27 cellular contexts compared by ENCODE assay signal in the genomic region with DNA sequence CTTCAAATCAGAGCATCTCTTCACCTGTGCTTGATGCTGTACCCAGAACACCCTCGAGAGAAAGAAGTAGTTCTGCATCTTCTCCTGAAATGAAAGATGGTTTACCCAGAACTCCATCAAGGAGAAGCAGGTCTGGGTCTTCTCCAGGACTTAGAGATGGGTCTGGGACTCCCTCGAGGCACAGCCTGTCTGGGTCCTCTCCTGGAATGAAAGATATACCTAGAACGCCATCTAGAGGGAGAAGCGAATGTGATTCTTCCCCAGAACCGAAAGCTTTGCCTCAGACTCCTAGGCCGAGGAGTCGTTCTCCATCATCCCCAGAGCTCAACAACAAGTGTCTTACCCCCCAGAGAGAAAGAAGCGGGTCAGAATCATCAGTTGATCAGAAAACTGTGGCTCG. TPM values are rescaled to one million over a fixed set of nuclear protein-coding genes. Genes with fewer than 3 reads are reported as not detected.
A peak's percentile ranks its signal among the peaks of the same experiment; 100 is the strongest.
DNase-seq lines count a peak whose midpoint lies in the region; ATAC-seq and TF ChIP-seq lines count a peak whose summit lies in the region.
"Had no signal": no experiment of that assay in that cellular context is flagged by ENCODE, and none has a peak within 500 bp of the region (broad histone marks: within the 10 kb centered on the region; RNA-seq: fewer than 3 reads in every experiment).

No MANE protein-coding gene starts in this region.

- no peak overlapping the region for H3K4me2 ChIP-seq in OCI-LY7 (ENCODE audit: low read length)

- CTCF ChIA-PET in OCI-LY7 (lab: Charles Lee; ENCODE audit: unreplicated experiment) = no interaction called here

- H3K4me1 ChIP-seq in OCI-LY7 (ENCODE audit: insufficient read depth, low read length, poor library complexity, severe bottlenecking) = no peaks in the 10 kb centered on the region

- H3K4me3 Mint-ChIP-seq in natural killer cell (no peak overlapping the region), chondrocyte (ENCODE audit: unreplicated experiment) (no peak overlapping the region)
- no peak overlapping the region for H3K4me3 Mint-ChIP-seq in natural killer cell treated with Interleukin-12 subunit alpha and Interleukin-12 subunit beta and Interleukin-15 and Interleukin-18, amount 100 ng/mL, for 72 hours
- no peak overlapping the region for H3K4me3 Mint-ChIP-seq in stimulated activated naive B cell treated with anti-CD40 and anti-IgM and Interleukin-4, amounts not matched to agents 10 μg/mL and 1 μg/mL and 100 μg/mL, for 72 hours
- H3K4me3 Mint-ChIP-seq in activated T-helper 2 cell treated with anti-CD3 and anti-CD28 coated beads, Interferon-gamma antibody, Interleukin-2, Interleukin-4, amounts not matched to agents 10 μg/mL and 5 μg/mL and 100 μg/mL, durations not matched to agents 14 hours and 24 hours and 36 hours (ENCODE audit: low read depth) = no peak overlapping the region
- H3K4me3 Mint-ChIP-seq: activated B cell treated with CpG ODN at 0.5 μM for 24 hours; activated CD4-positive, alpha-beta memory T cell treated with anti-CD3 and anti-CD28 coated beads for 36 hours had no signal

- H3K4me1 Mint-ChIP-seq in natural killer cell = peaks cover 32 to 56% of the 10 kb centered on the region in 2 donors
- peaks cover 44 to 62% of the 10 kb centered on the region in 2 donors for H3K4me1 Mint-ChIP-seq in natural killer cell treated with Interleukin-12 subunit alpha and Interleukin-12 subunit beta and Interleukin-15 and Interleukin-18, amount 100 ng/mL, for 72 hours (ENCODE audit: low read depth in 2 of 2)
- H3K4me1 Mint-ChIP-seq in chondrocyte (ENCODE audit: low read depth) = peaks cover 9% of the 10 kb centered on the region
- H3K4me1 Mint-ChIP-seq in stimulated activated naive B cell treated with anti-CD40 and anti-IgM and Interleukin-4, amounts not matched to agents 10 μg/mL and 1 μg/mL and 100 μg/mL, for 72 hours = peaks cover 26 to 64% of the 10 kb centered on the region in 2 donors
- H3K4me1 Mint-ChIP-seq in activated T-helper 2 cell treated with anti-CD3 and anti-CD28 coated beads, Interferon-gamma antibody, Interleukin-2, Interleukin-4, amounts not matched to agents 10 μg/mL and 5 μg/mL and 100 μg/mL, durations not matched to agents 14 hours and 24 hours and 36 hours (ENCODE audit: low read depth) = peaks cover 10% of the 10 kb centered on the region
- H3K4me1 Mint-ChIP-seq: activated B cell treated with CpG ODN at 0.5 μM for 24 hours had no signal

- no peak overlapping the region for H3K27ac ChIP-seq in OCI-LY7 (ENCODE audit: low read depth, low read length, poor library complexity, severe bottlenecking)
- H3K27ac ChIP-seq: C4-2B, esophagus muscularis mucosa, thoracic aorta had no signal

- DNase-seq in natural killer cell (no peak), OCI-LY7 (ENCODE audit: low spot score) (no peak), chondrocyte (ENCODE audit: low spot score) (no peak), Ammon's horn (ENCODE audit: low spot score) (no peak)
- no peak for DNase-seq in natural killer cell treated with Interleukin-12 subunit alpha and Interleukin-12 subunit beta and Interleukin-15 and Interleukin-18, amount 100 ng/mL, for 72 hours (ENCODE audit: low spot score)
- DNase-seq in stimulated activated naive B cell treated with anti-CD40 and anti-IgM and Interleukin-4, amounts not matched to agents 10 μg/mL and 1 μg/mL and 100 μg/mL, for 72 hours = no peak
- DNase-seq in activated T-helper 2 cell treated with anti-CD3 and anti-CD28 coated beads, Interferon-gamma antibody, Interleukin-2, Interleukin-4, amounts not matched to agents 10 μg/mL and 5 μg/mL and 100 μg/mL, durations not matched to agents 14 hours and 24 hours and 36 hours (ENCODE audit: low spot score) = no peak
- DNase-seq: activated B cell treated with CpG ODN at 0.5 μM for 24 hours; activated CD4-positive, alpha-beta memory T cell treated with anti-CD3 and anti-CD28 coated beads for 36 hours; activated gamma-delta T cell treated with Interleukin-2 at 50 U/mL for 16 hours; amygdala; central memory CD4-positive, alpha-beta T cell; DMS 273 treated with DMSO at 0.1 percent for 48 hours; GDM1; mammary epithelial cell; NCI-H2081 treated with DMSO at 0.1 percent for 48 hours; NCI-H446 treated with DMSO at 0.1 percent for 48 hours; occipital lobe; RPMI8226; stimulated activated CD4-positive, alpha-beta T cell treated with anti-CD3 and anti-CD28 coated beads, Interleukin-2, amount 100 ng/mL, for 48 hours; stimulated activated naive CD4-positive, alpha-beta T cell treated with Interleukin-2 at 50 U/mL for 16 hours had no signal

- H3K9me3 ChIP-seq in OCI-LY7 (ENCODE audit: low read length) = no peaks in the 10 kb centered on the region
- H3K9me3 ChIP-seq: esophagus muscularis mucosa, thoracic aorta had no signal

- H3K9me3 Mint-ChIP-seq in natural killer cell (no peaks in the 10 kb centered on the region), chondrocyte (ENCODE audit: low read depth) (no peaks in the 10 kb centered on the region)
- no peaks in the 10 kb centered on the region for H3K9me3 Mint-ChIP-seq in natural killer cell treated with Interleukin-12 subunit alpha and Interleukin-12 subunit beta and Interleukin-15 and Interleukin-18, amount 100 ng/mL, for 72 hours
- no peaks in the 10 kb centered on the region for H3K9me3 Mint-ChIP-seq in stimulated activated naive B cell treated with anti-CD40 and anti-IgM and Interleukin-4, amounts not matched to agents 10 μg/mL and 1 μg/mL and 100 μg/mL, for 72 hours
- H3K9me3 Mint-ChIP-seq in activated T-helper 2 cell treated with anti-CD3 and anti-CD28 coated beads, Interferon-gamma antibody, Interleukin-2, Interleukin-4, amounts not matched to agents 10 μg/mL and 5 μg/mL and 100 μg/mL, durations not matched to agents 14 hours and 24 hours and 36 hours = no peaks in the 10 kb centered on the region
- H3K9me3 Mint-ChIP-seq: activated B cell treated with CpG ODN at 0.5 μM for 24 hours; activated CD4-positive, alpha-beta memory T cell treated with anti-CD3 and anti-CD28 coated beads for 36 hours had no signal

- POLR2A ChIA-PET in OCI-LY7 (lab: Charles Lee) = no interaction called here

- H3K36me3 ChIP-seq in OCI-LY7 (ENCODE audit: insufficient read depth, low read length) = peaks cover 100% of the 10 kb centered on the region

- no peaks in the 10 kb centered on the region for H3K9me2 ChIP-seq in OCI-LY7 (ENCODE audit: insufficient read depth, low read length)

- H2AFZ ChIP-seq in OCI-LY7 (ENCODE audit: low read length) = no peak overlapping the region

- H3K4me3 ChIP-seq in OCI-LY7 (ENCODE audit: low read depth, low read length, poor library complexity, severe bottlenecking) = no peak overlapping the region
- H3K4me3 ChIP-seq: esophagus muscularis mucosa, thoracic aorta had no signal

- H3K27ac Mint-ChIP-seq in natural killer cell (peak overlapping the region; percentile 75 to 84), chondrocyte (ENCODE audit: unreplicated experiment) (no peak overlapping the region)
- H3K27ac Mint-ChIP-seq in natural killer cell treated with Interleukin-12 subunit alpha and Interleukin-12 subunit beta and Interleukin-15 and Interleukin-18, amount 100 ng/mL, for 72 hours = no peak overlapping the region
- H3K27ac Mint-ChIP-seq in stimulated activated naive B cell treated with anti-CD40 and anti-IgM and Interleukin-4, amounts not matched to agents 10 μg/mL and 1 μg/mL and 100 μg/mL, for 72 hours = peak overlapping the region; percentile 14
- no peak overlapping the region for H3K27ac Mint-ChIP-seq in activated T-helper 2 cell treated with anti-CD3 and anti-CD28 coated beads, Interferon-gamma antibody, Interleukin-2, Interleukin-4, amounts not matched to agents 10 μg/mL and 5 μg/mL and 100 μg/mL, durations not matched to agents 14 hours and 24 hours and 36 hours
- H3K27ac Mint-ChIP-seq: activated B cell treated with CpG ODN at 0.5 μM for 24 hours; activated CD4-positive, alpha-beta memory T cell treated with anti-CD3 and anti-CD28 coated beads for 36 hours had no signal

- no peak for TF ChIP-seq CTCF in natural killer cell (IDR thresholded peaks at IDR 0.05)
- peak; percentile 50; the same call in 1 of the 2 replicates for TF ChIP-seq CTCF in OCI-LY7 (conservative IDR thresholded peaks at IDR 0.05; ENCODE audit: low read length)
- peak; percentile 17 for TF ChIP-seq CTCF in chondrocyte (IDR thresholded peaks at IDR 0.05)

- intact Hi-C loops in natural killer cell (cut with micrococcal nuclease) (no loop called here), OCI-LY7 (cut with micrococcal nuclease; ENCODE audit: unreplicated experiment) (no loop called here)
- intact Hi-C loops in activated T-helper 2 cell treated with anti-CD3 and anti-CD28 coated beads, Interferon-gamma antibody, Interleukin-2, Interleukin-4, amounts not matched to agents 10 μg/mL and 5 μg/mL and 100 μg/mL, durations not matched to agents 14 hours and 24 hours and 36 hours (cut with micrococcal nuclease) = no loop called here

- H3K79me2 ChIP-seq in OCI-LY7 (ENCODE audit: insufficient read depth, low read depth, low read length) = peaks cover 57% of the 10 kb centered on the region

- H4K20me1 ChIP-seq in OCI-LY7 (ENCODE audit: insufficient read depth, low read length) = peaks cover 5% of the 10 kb centered on the region

- BruUV-seq in OCI-LY7 (replicated peaks; lab: Mats Ljungman, UMichigan) = no TSS peak

- ATAC-seq in natural killer cell = no peak
- no peak for ATAC-seq in natural killer cell treated with Interleukin-12 subunit alpha and Interleukin-12 subunit beta and Interleukin-15 and Interleukin-18, amount 100 ng/mL, for 72 hours
- no peak for ATAC-seq in stimulated activated naive B cell treated with anti-CD40 and anti-IgM and Interleukin-4, amounts not matched to agents 10 μg/mL and 1 μg/mL and 100 μg/mL, for 72 hours (replicated peaks)
- no peak for ATAC-seq in GM18511 (IDR thresholded peaks at IDR 0.05; ENCODE audit: unreplicated experiment)

- H3K36me3 Mint-ChIP-seq in natural killer cell = peaks cover 30% of the 10 kb centered on the region
- peaks cover 54% of the 10 kb centered on the region for H3K36me3 Mint-ChIP-seq in natural killer cell treated with Interleukin-12 subunit alpha and Interleukin-12 subunit beta and Interleukin-15 and Interleukin-18, amount 100 ng/mL, for 72 hours
- peaks cover 79% of the 10 kb centered on the region for H3K36me3 Mint-ChIP-seq in chondrocyte (ENCODE audit: low read depth)
- H3K36me3 Mint-ChIP-seq in stimulated activated naive B cell treated with anti-CD40 and anti-IgM and Interleukin-4, amounts not matched to agents 10 μg/mL and 1 μg/mL and 100 μg/mL, for 72 hours = peaks cover 82 to 91% of the 10 kb centered on the region in 2 donors
- peaks cover 99% of the 10 kb centered on the region for H3K36me3 Mint-ChIP-seq in activated T-helper 2 cell treated with anti-CD3 and anti-CD28 coated beads, Interferon-gamma antibody, Interleukin-2, Interleukin-4, amounts not matched to agents 10 μg/mL and 5 μg/mL and 100 μg/mL, durations not matched to agents 14 hours and 24 hours and 36 hours (ENCODE audit: low read depth)

- H3K27me3 Mint-ChIP-seq in natural killer cell (ENCODE audit: low read depth in 2 of 2) (no peaks in the 10 kb centered on the region), chondrocyte (ENCODE audit: low read depth) (no peaks in the 10 kb centered on the region)
- H3K27me3 Mint-ChIP-seq in natural killer cell treated with Interleukin-12 subunit alpha and Interleukin-12 subunit beta and Interleukin-15 and Interleukin-18, amount 100 ng/mL, for 72 hours = no peaks in the 10 kb centered on the region
- H3K27me3 Mint-ChIP-seq in stimulated activated naive B cell treated with anti-CD40 and anti-IgM and Interleukin-4, amounts not matched to agents 10 μg/mL and 1 μg/mL and 100 μg/mL, for 72 hours = no peaks in the 10 kb centered on the region
- H3K27me3 Mint-ChIP-seq in activated T-helper 2 cell treated with anti-CD3 and anti-CD28 coated beads, Interferon-gamma antibody, Interleukin-2, Interleukin-4, amounts not matched to agents 10 μg/mL and 5 μg/mL and 100 μg/mL, durations not matched to agents 14 hours and 24 hours and 36 hours (ENCODE audit: low read depth) = no peaks in the 10 kb centered on the region
- H3K27me3 Mint-ChIP-seq: activated B cell treated with CpG ODN at 0.5 μM for 24 hours; activated CD4-positive, alpha-beta memory T cell treated with anti-CD3 and anti-CD28 coated beads for 36 hours had no signal

RNA-seq across cellular contexts. Expression of gene SRRM2, which starts 12.3 kb away (rescaled TPM):
- total RNA-seq in natural killer cell = 1,000 to 10,000 TPM; 1,131 to 1,162 (median 1,149) TPM
- total RNA-seq in natural killer cell treated with Interleukin-12 subunit alpha and Interleukin-12 subunit beta and Interleukin-15 and Interleukin-18, amount 100 ng/mL, for 72 hours = 1,000 to 10,000 TPM in 1 of 2 donors, 100 to 1,000 TPM in 1; 569 to 1,109 TPM
- 206 and 208 TPM in 2 replicates for total RNA-seq in OCI-LY7 (2014; rRNA removed; shearing (Covaris generic))
- total RNA-seq in OCI-LY7 (2022) = 819 and 825 TPM in 2 replicates
- total RNA-seq in chondrocyte = 363 to 615 TPM (median 378 TPM) in 3 replicates
- total RNA-seq in activated T-helper 2 cell treated with anti-CD3 and anti-CD28 coated beads, Interferon-gamma antibody, Interleukin-2, Interleukin-4, amounts not matched to agents 10 μg/mL and 5 μg/mL and 100 μg/mL, durations not matched to agents 14 hours and 24 hours and 36 hours = 694 and 701 TPM in 2 replicates

RNA-seq across cellular contexts. Expression of gene ELOB, which starts 12.4 kb away (rescaled TPM):
- total RNA-seq in natural killer cell (100 to 1,000 TPM; 146 to 207 (median 161) TPM), OCI-LY7 (2022) (204 and 209 TPM in 2 replicates), chondrocyte (205 to 231 TPM (median 225 TPM) in 3 replicates)
- 100 to 1,000 TPM; 196 to 201 TPM for total RNA-seq in natural killer cell treated with Interleukin-12 subunit alpha and Interleukin-12 subunit beta and Interleukin-15 and Interleukin-18, amount 100 ng/mL, for 72 hours
- 282 and 285 TPM in 2 replicates for total RNA-seq in OCI-LY7 (2014; rRNA removed; shearing (Covaris generic))
- 242 and 252 TPM in 2 replicates for total RNA-seq in activated T-helper 2 cell treated with anti-CD3 and anti-CD28 coated beads, Interferon-gamma antibody, Interleukin-2, Interleukin-4, amounts not matched to agents 10 μg/mL and 5 μg/mL and 100 μg/mL, durations not matched to agents 14 hours and 24 hours and 36 hours

RNA-seq across cellular contexts. Expression of gene PRSS33, which starts 22.6 kb away (rescaled TPM):
- total RNA-seq in natural killer cell (under 1 TPM; 0.20 to 0.63 (median 0.54) TPM), OCI-LY7 (2022) (not detected in 2 replicates), chondrocyte (not detected in 3 replicates)
- total RNA-seq in natural killer cell treated with Interleukin-12 subunit alpha and Interleukin-12 subunit beta and Interleukin-15 and Interleukin-18, amount 100 ng/mL, for 72 hours = not detected
- total RNA-seq in OCI-LY7 (2014; rRNA removed; shearing (Covaris generic)) = not detected in 2 replicates
- not detected in 2 replicates for total RNA-seq in activated T-helper 2 cell treated with anti-CD3 and anti-CD28 coated beads, Interferon-gamma antibody, Interleukin-2, Interleukin-4, amounts not matched to agents 10 μg/mL and 5 μg/mL and 100 μg/mL, durations not matched to agents 14 hours and 24 hours and 36 hours
- total RNA-seq: activated B cell treated with CpG ODN at 0.5 μM for 24 hours; activated CD4-positive, alpha-beta memory T cell treated with anti-CD3 and anti-CD28 coated beads for 36 hours; esophagus muscularis mucosa; H1; kidney epithelial cell; mammary epithelial cell; occipital lobe; thoracic aorta had no signal

RNA-seq across cellular contexts. Expression of gene PRSS41, which starts 33.6 kb away (rescaled TPM):
- total RNA-seq in natural killer cell (under 1 TPM in 1 of 3 donors, not detected in 2; 0.33 TPM), OCI-LY7 (2022) (not detected in 2 replicates), chondrocyte (not detected in 3 replicates)
- not detected for total RNA-seq in natural killer cell treated with Interleukin-12 subunit alpha and Interleukin-12 subunit beta and Interleukin-15 and Interleukin-18, amount 100 ng/mL, for 72 hours
- total RNA-seq in OCI-LY7 (2014; rRNA removed; shearing (Covaris generic)) = not detected in 2 replicates
- not detected in 2 replicates for total RNA-seq in activated T-helper 2 cell treated with anti-CD3 and anti-CD28 coated beads, Interferon-gamma antibody, Interleukin-2, Interleukin-4, amounts not matched to agents 10 μg/mL and 5 μg/mL and 100 μg/mL, durations not matched to agents 14 hours and 24 hours and 36 hours
- total RNA-seq: activated B cell treated with CpG ODN at 0.5 μM for 24 hours; activated CD4-positive, alpha-beta memory T cell treated with anti-CD3 and anti-CD28 coated beads for 36 hours; esophagus muscularis mucosa; H1; kidney epithelial cell; mammary epithelial cell; occipital lobe; thoracic aorta had no signal

RNA-seq across cellular contexts. Expression of gene PRSS27, which starts 44.7 kb away (rescaled TPM):
- total RNA-seq in natural killer cell = 1 to 10 TPM in 2 of 3 donors, under 1 TPM in 1; 0.42 to 1.3 (median 1.2) TPM
- 1 to 10 TPM; 1.1 to 1.4 TPM for total RNA-seq in natural killer cell treated with Interleukin-12 subunit alpha and Interleukin-12 subunit beta and Interleukin-15 and Interleukin-18, amount 100 ng/mL, for 72 hours
- total RNA-seq in OCI-LY7 (2014; rRNA removed; shearing (Covaris generic)) = 1.3 and 2.7 TPM in 2 replicates
- 5.7 and 7.7 TPM in 2 replicates for total RNA-seq in OCI-LY7 (2022)
- total RNA-seq in chondrocyte = 2.8 to 4.3 TPM (median 3.1 TPM) in 3 replicates
- 1.8 and 2.1 TPM in 2 replicates for total RNA-seq in activated T-helper 2 cell treated with anti-CD3 and anti-CD28 coated beads, Interferon-gamma antibody, Interleukin-2, Interleukin-4, amounts not matched to agents 10 μg/mL and 5 μg/mL and 100 μg/mL, durations not matched to agents 14 hours and 24 hours and 36 hours

Comparison
In these comparisons a context has a peak if more than half of its experiments do, and no peak if none do; other contexts are left out.
1. H3K27ac Mint-ChIP-seq: peak in natural killer cell (2 of 2) and stimulated activated naive B cell treated with anti-CD40 and anti-IgM and Interleukin-4, amounts not matched to agents 10 μg/mL and 1 μg/mL and 100 μg/mL, for 72 hours (single experiment); none in natural killer cell treated with Interleukin-12 subunit alpha and Interleukin-12 subunit beta and Interleukin-15 and Interleukin-18, amount 100 ng/mL, for 72 hours (0 of 2), chondrocyte (single experiment) and activated T-helper 2 cell treated with anti-CD3 and anti-CD28 coated beads, Interferon-gamma antibody, Interleukin-2, Interleukin-4, amounts not matched to agents 10 μg/mL and 5 μg/mL and 100 μg/mL, durations not matched to agents 14 hours and 24 hours and 36 hours (single experiment).